1 cellular context compared by ENCODE assay signal in the genomic region with DNA sequence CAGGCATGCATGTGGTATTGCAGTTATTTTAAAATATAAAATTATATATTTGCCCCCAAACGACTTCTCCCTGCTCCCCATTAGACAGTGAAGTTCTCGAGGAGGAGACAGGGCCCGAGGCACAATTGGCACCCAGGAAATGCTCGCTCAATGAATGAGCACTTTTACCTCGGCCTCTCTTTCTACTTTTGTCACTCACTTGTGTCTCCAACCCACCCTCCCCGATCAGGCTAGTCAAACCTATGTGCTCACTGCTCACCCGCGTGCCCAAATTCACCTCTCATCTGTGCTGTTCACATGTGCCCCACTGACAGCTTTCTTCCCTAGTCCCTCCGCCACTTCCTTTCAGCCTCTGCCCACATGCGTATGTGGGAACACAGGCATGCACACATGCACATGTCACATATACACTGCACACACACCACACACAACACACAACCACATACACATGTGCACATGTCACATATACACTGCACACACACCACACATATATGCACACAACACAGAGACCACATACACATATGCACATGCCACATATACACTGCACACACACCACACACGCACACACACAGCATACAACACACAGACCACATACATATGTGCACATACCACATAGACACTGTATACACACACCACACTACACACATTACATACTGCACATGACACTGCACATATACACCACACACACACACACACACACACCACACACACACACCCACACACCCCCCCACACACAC.
TF ChIP-seq lines count a peak whose summit lies in the region.

No MANE protein-coding gene starts in this region.

TF ChIP-seq in IMR-90, 13 proteins besides CTCF, POLR2A, EP300 and RAD21:
- TF ChIP-seq, protein P1, sequence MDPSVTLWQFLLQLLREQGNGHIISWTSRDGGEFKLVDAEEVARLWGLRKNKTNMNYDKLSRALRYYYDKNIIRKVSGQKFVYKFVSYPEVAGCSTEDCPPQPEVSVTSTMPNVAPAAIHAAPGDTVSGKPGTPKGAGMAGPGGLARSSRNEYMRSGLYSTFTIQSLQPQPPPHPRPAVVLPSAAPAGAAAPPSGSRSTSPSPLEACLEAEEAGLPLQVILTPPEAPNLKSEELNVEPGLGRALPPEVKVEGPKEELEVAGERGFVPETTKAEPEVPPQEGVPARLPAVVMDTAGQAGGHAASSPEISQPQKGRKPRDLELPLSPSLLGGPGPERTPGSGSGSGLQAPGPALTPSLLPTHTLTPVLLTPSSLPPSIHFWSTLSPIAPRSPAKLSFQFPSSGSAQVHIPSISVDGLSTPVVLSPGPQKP (IDR thresholded peaks at IDR 0.05; ENCODE audit: borderline replicate concordance, low read depth, low read length): no peak
- TF ChIP-seq MXI1 (IDR thresholded peaks at IDR 0.05; ENCODE audit: borderline replicate concordance, low read depth, low read length) (no peak), CEBPB (IDR thresholded peaks at IDR 0.05; ENCODE audit: low read depth, low read length) (no peak), BHLHE40 (IDR thresholded peaks at IDR 0.05; ENCODE audit: low read depth, low read length) (no peak), SMC3 (IDR thresholded peaks at IDR 0.05; ENCODE audit: low read depth, low read length) (no peak), NFE2L2 (IDR thresholded peaks at IDR 0.05; ENCODE audit: low read depth, low read length) (no peak), MAFK (IDR thresholded peaks at IDR 0.05; ENCODE audit: low read depth, low read length) (no peak), RFX5 (IDR thresholded peaks at IDR 0.05; ENCODE audit: low read depth, low read length) (no peak)
